Comparison of ENCODE assay signal across 1 cellular context in the genomic region with DNA sequence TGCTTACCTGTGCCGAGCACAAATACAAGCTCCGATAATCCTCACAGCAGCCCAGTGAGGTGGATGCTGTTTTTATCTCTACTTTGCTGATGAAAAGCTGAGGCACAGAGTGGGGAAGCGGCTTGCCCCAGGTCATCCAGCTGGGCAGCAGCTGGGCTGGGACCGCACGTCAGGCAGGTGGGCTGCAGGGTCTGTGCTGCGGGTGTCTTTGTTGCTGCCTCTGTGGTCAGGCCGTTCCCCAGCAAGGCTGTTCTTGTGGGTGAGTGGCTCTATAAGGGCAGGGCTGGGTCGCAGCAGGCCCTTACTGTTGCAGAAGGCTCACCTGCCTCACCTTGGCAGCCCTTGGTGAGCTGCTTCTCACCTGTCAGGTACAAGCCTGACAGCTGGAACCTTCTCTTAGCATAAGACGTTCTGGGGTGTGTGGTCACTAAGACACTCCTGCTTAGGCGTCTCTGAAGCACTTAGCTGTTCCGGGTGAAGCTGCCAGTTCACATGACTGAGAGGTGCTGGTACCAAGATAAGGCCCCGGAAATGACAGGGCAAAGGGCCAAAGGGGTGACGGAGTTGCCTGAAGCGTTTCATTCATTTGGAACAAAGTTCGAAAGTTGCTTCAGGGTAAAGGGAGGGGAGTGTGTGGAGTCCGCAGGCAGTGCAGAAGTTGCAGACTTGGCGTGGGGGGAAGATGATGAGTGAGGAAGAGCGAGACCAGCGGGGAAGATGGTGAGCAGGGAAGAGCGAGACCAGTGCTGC.
TF ChIP-seq lines count a peak whose summit lies in the region.

No MANE protein-coding gene starts in this region.

TF ChIP-seq in HepG2, 621 proteins besides CTCF, POLR2A, EP300 and RAD21 (continued from another document and continues in another):
- TF ChIP-seq, protein P1, sequence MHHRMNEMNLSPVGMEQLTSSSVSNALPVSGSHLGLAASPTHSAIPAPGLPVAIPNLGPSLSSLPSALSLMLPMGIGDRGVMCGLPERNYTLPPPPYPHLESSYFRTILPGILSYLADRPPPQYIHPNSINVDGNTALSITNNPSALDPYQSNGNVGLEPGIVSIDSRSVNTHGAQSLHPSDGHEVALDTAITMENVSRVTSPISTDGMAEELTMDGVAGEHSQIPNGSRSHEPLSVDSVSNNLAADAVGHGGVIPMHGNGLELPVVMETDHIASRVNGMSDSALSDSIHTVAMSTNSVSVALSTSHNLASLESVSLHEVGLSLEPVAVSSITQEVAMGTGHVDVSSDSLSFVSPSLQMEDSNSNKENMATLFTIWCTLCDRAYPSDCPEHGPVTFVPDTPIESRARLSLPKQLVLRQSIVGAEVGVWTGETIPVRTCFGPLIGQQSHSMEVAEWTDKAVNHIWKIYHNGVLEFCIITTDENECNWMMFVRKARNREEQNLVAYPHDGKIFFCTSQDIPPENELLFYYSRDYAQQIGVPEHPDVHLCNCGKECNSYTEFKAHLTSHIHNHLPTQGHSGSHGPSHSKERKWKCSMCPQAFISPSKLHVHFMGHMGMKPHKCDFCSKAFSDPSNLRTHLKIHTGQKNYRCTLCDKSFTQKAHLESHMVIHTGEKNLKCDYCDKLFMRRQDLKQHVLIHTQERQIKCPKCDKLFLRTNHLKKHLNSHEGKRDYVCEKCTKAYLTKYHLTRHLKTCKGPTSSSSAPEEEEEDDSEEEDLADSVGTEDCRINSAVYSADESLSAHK (CRISPR knock-in tag; IDR thresholded peaks at IDR 0.05; ENCODE audit: borderline replicate concordance) = no peak
- TF ChIP-seq MAFF (IDR thresholded peaks at IDR 0.05; ENCODE audit: low read depth, low read length) = no peak
- no peak for TF ChIP-seq AGO2 (optimal IDR thresholded peaks at IDR 0.05; ENCODE audit: low read depth, low read length)
- TF ChIP-seq HHEX (CRISPR knock-in tag; IDR thresholded peaks at IDR 0.05) = 0 out of 2 replicates have a peak, but pooled peaks have one; percentile 31
- TF ChIP-seq, protein P2, sequence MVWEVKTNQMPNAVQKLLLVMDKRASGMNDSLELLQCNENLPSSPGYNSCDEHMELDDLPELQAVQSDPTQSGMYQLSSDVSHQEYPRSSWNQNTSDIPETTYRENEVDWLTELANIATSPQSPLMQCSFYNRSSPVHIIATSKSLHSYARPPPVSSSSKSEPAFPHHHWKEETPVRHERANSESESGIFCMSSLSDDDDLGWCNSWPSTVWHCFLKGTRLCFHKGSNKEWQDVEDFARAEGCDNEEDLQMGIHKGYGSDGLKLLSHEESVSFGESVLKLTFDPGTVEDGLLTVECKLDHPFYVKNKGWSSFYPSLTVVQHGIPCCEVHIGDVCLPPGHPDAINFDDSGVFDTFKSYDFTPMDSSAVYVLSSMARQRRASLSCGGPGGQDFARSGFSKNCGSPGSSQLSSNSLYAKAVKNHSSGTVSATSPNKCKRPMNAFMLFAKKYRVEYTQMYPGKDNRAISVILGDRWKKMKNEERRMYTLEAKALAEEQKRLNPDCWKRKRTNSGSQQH (CRISPR knock-in tag; IDR thresholded peaks at IDR 0.05; ENCODE audit: low read depth) = 0 out of 2 replicates have a peak, but pooled peaks have one; percentile 62
- TF ChIP-seq THAP8 (CRISPR knock-in tag; IDR thresholded peaks at IDR 0.05; ENCODE audit: borderline replicate concordance) = no peak
- 0 out of 2 replicates have a peak, but pooled peaks have one; percentile 23 for TF ChIP-seq CREB1 (IDR thresholded peaks at IDR 0.05)
- TF ChIP-seq CREB1 (CRISPR knock-in tag; IDR thresholded peaks at IDR 0.05) = no peak
- TF ChIP-seq ZBTB7A (CRISPR knock-in tag; IDR thresholded peaks at IDR 0.05) = no peak
- TF ChIP-seq NR2F1 (CRISPR knock-in tag; IDR thresholded peaks at IDR 0.05) = 0 out of 4 replicates have a peak, but pooled peaks have one; percentile 35 to 40
- no peak for TF ChIP-seq ATF5 (CRISPR knock-in tag; IDR thresholded peaks at IDR 0.05; ENCODE audit: low read depth)
- TF ChIP-seq, protein P3, sequence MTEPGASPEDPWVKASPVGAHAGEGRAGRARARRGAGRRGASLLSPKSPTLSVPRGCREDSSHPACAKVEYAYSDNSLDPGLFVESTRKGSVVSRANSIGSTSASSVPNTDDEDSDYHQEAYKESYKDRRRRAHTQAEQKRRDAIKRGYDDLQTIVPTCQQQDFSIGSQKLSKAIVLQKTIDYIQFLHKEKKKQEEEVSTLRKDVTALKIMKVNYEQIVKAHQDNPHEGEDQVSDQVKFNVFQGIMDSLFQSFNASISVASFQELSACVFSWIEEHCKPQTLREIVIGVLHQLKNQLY (CRISPR knock-in tag; IDR thresholded peaks at IDR 0.05) = no peak
- TF ChIP-seq NR2F6 (IDR thresholded peaks at IDR 0.05) = peak; percentile 65
- peak; percentile 59; the same call in 1 of the 2 replicates for TF ChIP-seq NR2F6 (CRISPR knock-in tag; IDR thresholded peaks at IDR 0.05)
- TF ChIP-seq NFIC (IDR thresholded peaks at IDR 0.05; ENCODE audit: low read length) = no peak
- TF ChIP-seq PAXIP1 (CRISPR knock-in tag; conservative IDR thresholded peaks at IDR 0.05) = peak; percentile 62
- TF ChIP-seq, protein P4, sequence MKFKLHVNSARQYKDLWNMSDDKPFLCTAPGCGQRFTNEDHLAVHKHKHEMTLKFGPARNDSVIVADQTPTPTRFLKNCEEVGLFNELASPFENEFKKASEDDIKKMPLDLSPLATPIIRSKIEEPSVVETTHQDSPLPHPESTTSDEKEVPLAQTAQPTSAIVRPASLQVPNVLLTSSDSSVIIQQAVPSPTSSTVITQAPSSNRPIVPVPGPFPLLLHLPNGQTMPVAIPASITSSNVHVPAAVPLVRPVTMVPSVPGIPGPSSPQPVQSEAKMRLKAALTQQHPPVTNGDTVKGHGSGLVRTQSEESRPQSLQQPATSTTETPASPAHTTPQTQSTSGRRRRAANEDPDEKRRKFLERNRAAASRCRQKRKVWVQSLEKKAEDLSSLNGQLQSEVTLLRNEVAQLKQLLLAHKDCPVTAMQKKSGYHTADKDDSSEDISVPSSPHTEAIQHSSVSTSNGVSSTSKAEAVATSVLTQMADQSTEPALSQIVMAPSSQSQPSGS (CRISPR knock-in tag; IDR thresholded peaks at IDR 0.05) = peak; percentile 36; the same call in 1 of the 2 replicates
- peak; percentile 26; the same call in 1 of the 2 replicates for TF ChIP-seq ARID4A (CRISPR knock-in tag; IDR thresholded peaks at IDR 0.05; ENCODE audit: borderline replicate concordance)
- TF ChIP-seq ZNF703 (CRISPR knock-in tag; IDR thresholded peaks at IDR 0.05; ENCODE audit: borderline replicate concordance) = no peak
- peak; percentile 39; the same call in 1 of the 2 replicates for TF ChIP-seq MED1 (CRISPR knock-in tag; IDR thresholded peaks at IDR 0.05)
- no peak for TF ChIP-seq MAZ (IDR thresholded peaks at IDR 0.05; ENCODE audit: borderline replicate concordance, low read depth, low read length)
- no peak for TF ChIP-seq MAZ (CRISPR knock-in tag; IDR thresholded peaks at IDR 0.05; ENCODE audit: low read depth)
- peak; percentile 60; the same call in 1 of the 2 replicates for TF ChIP-seq SALL1 (CRISPR knock-in tag; IDR thresholded peaks at IDR 0.05)
- peak; percentile 15; the same call in 1 of the 2 replicates for TF ChIP-seq POGZ (CRISPR knock-in tag; IDR thresholded peaks at IDR 0.05)
- peak; percentile 38; the same call in 1 of the 2 replicates for TF ChIP-seq HNF4G (IDR thresholded peaks at IDR 0.05; ENCODE audit: borderline replicate concordance, low read depth, low read length)
- peak; percentile 33; the same call in 1 of the 2 replicates for TF ChIP-seq HNF4G (CRISPR knock-in tag; IDR thresholded peaks at IDR 0.05; ENCODE audit: borderline replicate concordance, low read depth)
- TF ChIP-seq ZFP91 (CRISPR knock-in tag; IDR thresholded peaks at IDR 0.05; ENCODE audit: borderline replicate concordance) = no peak
- TF ChIP-seq HOXA3 (CRISPR knock-in tag; IDR thresholded peaks at IDR 0.05) = peak; percentile 61; the same call in 1 of the 2 replicates
- TF ChIP-seq, protein P5, sequence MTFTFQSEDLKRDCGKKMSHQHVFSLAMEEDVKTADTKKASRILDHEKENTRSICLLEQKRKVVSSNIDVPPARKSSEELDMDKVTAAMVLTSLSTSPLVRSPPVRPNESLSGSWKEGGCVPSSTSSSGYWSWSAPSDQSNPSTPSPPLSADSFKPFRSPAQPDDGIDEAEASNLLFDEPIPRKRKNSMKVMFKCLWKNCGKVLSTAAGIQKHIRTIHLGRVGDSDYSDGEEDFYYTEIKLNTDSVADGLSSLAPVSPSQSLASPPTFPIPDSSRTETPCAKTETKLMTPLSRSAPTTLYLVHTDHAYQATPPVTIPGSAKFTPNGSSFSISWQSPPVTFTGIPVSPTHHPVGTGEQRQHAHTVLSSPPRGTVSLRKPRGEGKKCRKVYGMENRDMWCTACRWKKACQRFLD (CRISPR knock-in tag; IDR thresholded peaks at IDR 0.05; ENCODE audit: borderline replicate concordance) = no peak
- TF ChIP-seq KMT2A (CRISPR knock-in tag; IDR thresholded peaks at IDR 0.05) = 0 out of 2 replicates have a peak, but pooled peaks have one; percentile 45
- TF ChIP-seq TBX2 (CRISPR knock-in tag; IDR thresholded peaks at IDR 0.05; ENCODE audit: borderline replicate concordance) = peak; percentile 84
- TF ChIP-seq SAP130 (CRISPR knock-in tag; IDR thresholded peaks at IDR 0.05; ENCODE audit: low read depth) = peak; percentile 41; the same call in 1 of the 2 replicates
- no peak for TF ChIP-seq ZNF709 (CRISPR knock-in tag; IDR thresholded peaks at IDR 0.05)
- TF ChIP-seq ZFX (CRISPR knock-in tag; IDR thresholded peaks at IDR 0.05; ENCODE audit: low read depth) = peak; percentile 47; the same call in 1 of the 2 replicates
- 0 out of 2 replicates have a peak, but pooled peaks have one; percentile 27 for TF ChIP-seq GATAD1 (CRISPR knock-in tag; IDR thresholded peaks at IDR 0.05)
